In the genomic region with DNA sequence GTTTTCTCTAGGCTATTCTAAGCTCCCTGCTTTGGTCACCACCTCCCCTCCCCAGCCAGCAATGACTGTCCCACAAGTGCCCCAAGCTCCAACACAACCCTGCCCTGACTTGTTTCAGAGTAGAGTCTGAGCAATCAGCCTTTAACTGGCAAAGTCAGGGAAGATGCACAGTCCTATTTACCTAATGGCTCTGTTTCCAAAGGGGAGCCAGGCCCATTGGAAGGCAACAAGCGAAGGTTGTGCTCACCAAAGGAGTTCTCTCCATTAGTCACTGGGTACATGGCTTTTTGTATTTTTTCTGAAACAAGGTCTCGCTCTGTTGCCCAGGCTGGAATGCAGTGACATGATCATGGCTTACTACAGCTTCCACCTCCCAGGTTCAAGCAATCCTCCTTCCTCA, we compare ENCODE assay signal across 26 cellular contexts.
A peak's percentile ranks its signal among the peaks of the same experiment; 100 is the strongest.
DNase-seq lines count a peak whose midpoint lies in the region; FAIRE-seq and TF ChIP-seq lines count a peak whose summit lies in the region.
"Had no signal": no experiment of that assay in that cellular context is flagged by ENCODE, and none has a peak within 500 bp of the region (broad histone marks: within the 10 kb centered on the region; RNA-seq: fewer than 3 reads in every experiment).

No MANE protein-coding gene starts in this region.

- H3K79me2 ChIP-seq in mammary epithelial cell (ENCODE audit: insufficient read depth, low read length) = peaks cover 28% of the 10 kb centered on the region

- no peak overlapping the region for H2AFZ ChIP-seq in mammary epithelial cell (ENCODE audit: low read depth, low read length)
- H2AFZ ChIP-seq in mesenchymal stem cell (ENCODE audit: low read depth, low read length) = no peak overlapping the region

- DNase-seq in mammary epithelial cell = peak; percentile 77
- no peak for DNase-seq in breast epithelium (ENCODE audit: low spot score in 2 of 2)
- DNase-seq in bronchial epithelial cell (ENCODE audit: low read depth) = peak; percentile 92
- DNase-seq in glomerular visceral epithelial cell (ENCODE audit: extremely low spot score) = peak; percentile 73
- no peak for DNase-seq in mesenchymal stem cell
- DNase-seq in cerebellar nuclear complex (lab: John Stamatoyannopoulos, UW) = no peak
- no peak for DNase-seq in NCI-H2107 treated with DMSO at 0.1 percent for 48 hours (lab: John Stamatoyannopoulos, UW; ENCODE audit: unreplicated experiment)
- DNase-seq in activated CD4-positive, CD25-positive, alpha-beta regulatory T cell (lab: John Stamatoyannopoulos, UW) = no peak
- DNase-seq: BE2C; Calu3; CD8-positive, alpha-beta memory T cell; DMS79 treated with DMSO at 0.1 percent for 48 hours; GF-D8; GOT3; HCEC 1CT; IMR-90; KG1; MG63; NCI-H1105 treated with DMSO at 0.1 percent for 48 hours; NCI-H2029; NCI-H226; NCI-H510A; NCI-H69; Peyer's patch had no signal

- no peak for TF ChIP-seq POLR2A in breast epithelium (IDR thresholded peaks at IDR 0.05)

- H2BK15ac ChIP-seq in mesenchymal stem cell (ENCODE audit: low read depth, poor library complexity, severe bottlenecking) = no peak overlapping the region

- H3K4me3 ChIP-seq in mammary epithelial cell (replicated peaks in 1 of 3; ENCODE audit: insufficient read depth in 1 of 3, low read depth in 2 of 3, low read length in 3 of 3) (no peak overlapping the region), breast epithelium (no peak overlapping the region), bronchial epithelial cell (ENCODE audit: low read depth, low read length) (no peak overlapping the region), mesenchymal stem cell (ENCODE audit: insufficient read depth in 1 of 2, low read depth in 1 of 2, low read length in 2 of 2) (no peak overlapping the region)
- H3K4me3 ChIP-seq: MG63, Peyer's patch had no signal

- H3K9ac ChIP-seq in mammary epithelial cell (ENCODE audit: insufficient read depth, low read length) (no peak overlapping the region), mesenchymal stem cell (ENCODE audit: low read length) (no peak overlapping the region)

- H3K23ac ChIP-seq in mesenchymal stem cell (ENCODE audit: low read length in 2 of 2) = no peak overlapping the region

- no peak overlapping the region for H4K91ac ChIP-seq in mesenchymal stem cell (ENCODE audit: low read length)

- no peak overlapping the region for H2BK12ac ChIP-seq in mesenchymal stem cell (ENCODE audit: low read length in 2 of 2)

- H3K4me2 ChIP-seq in mammary epithelial cell (ENCODE audit: insufficient read depth, low read depth, low read length) (peak overlapping the region; percentile 8), mesenchymal stem cell (ENCODE audit: low read length, poor library complexity, severe bottlenecking) (no peak overlapping the region)

- dilution Hi-C loops in mammary epithelial cell (cut with HindIII; ENCODE audit: low sequenced_read_pairs) = no loop called here

- H3K79me1 ChIP-seq in mesenchymal stem cell (replicated peaks; ENCODE audit: low read length, poor library complexity, severe bottlenecking) = no peaks in the 10 kb centered on the region

- TF ChIP-seq CTCF in mammary epithelial cell (conservative IDR thresholded peaks at IDR 0.05 in 1 of 2, IDR thresholded peaks at IDR 0.05 in 1 of 2; ENCODE audit: extremely low read depth in 1 of 2, insufficient read depth in 1 of 2, low read depth in 1 of 2, low read length in 2 of 2) (no peak), breast epithelium (IDR thresholded peaks at IDR 0.05) (no peak), bronchial epithelial cell (IDR thresholded peaks at IDR 0.05; ENCODE audit: insufficient read depth, low read length, severe bottlenecking) (no peak)

- H4K20me1 ChIP-seq in mammary epithelial cell (ENCODE audit: insufficient read depth, low read length) = no peaks in the 10 kb centered on the region

- no peak for FAIRE-seq in bronchial epithelial cell (lab: Jason Lieb, UNC)
- FAIRE-seq: GM12891 had no signal

- in situ Hi-C loops in mammary epithelial cell (cut with MboI; ENCODE audit: low sequenced_read_pairs in 2 of 2) = no loop called here

- H2AK5ac ChIP-seq in mesenchymal stem cell (ENCODE audit: low read length, severe bottlenecking) = peak overlapping the region; percentile 72

- WGBS in mammary epithelial cell (ENCODE audit: low coverage, missing lambda C conversion rate) = 73% methylated on average over 2 of the region's 2 CpGs
- WGBS in mesenchymal stem cell = 74% methylated on average over 2 of the region's 2 CpGs

- intact Hi-C loops in mammary epithelial cell (cut with micrococcal nuclease) = no loop called here
- intact Hi-C loops in breast epithelium (cut with DNase I; ENCODE audit: low total_unique reads) = no loop called here

- no peak overlapping the region for H3K4ac ChIP-seq in mesenchymal stem cell (ENCODE audit: low read depth in 1 of 2, low read length in 2 of 2)

- H3K9me3 ChIP-seq in mammary epithelial cell (replicated peaks; ENCODE audit: insufficient read depth, low read length) (no peaks in the 10 kb centered on the region), breast epithelium (no peaks in the 10 kb centered on the region), mesenchymal stem cell (ENCODE audit: control insufficient read depth, low read length) (no peaks in the 10 kb centered on the region)
- H3K9me3 ChIP-seq: BE2C, MG63, Peyer's patch had no signal

- CTCF ChIA-PET in mammary epithelial cell (lab: Charles Lee; ENCODE audit: low non-redundant PET) = interaction anchor here (0.7 kb wide), 1 partner anchor 44 kb away, joined by 5 read pairs; no protein-coding TSS in a partner anchor

- H3K27ac ChIP-seq in mammary epithelial cell (ENCODE audit: insufficient read depth, low read depth, low read length) (no peak overlapping the region), breast epithelium (no peak overlapping the region), mesenchymal stem cell (ENCODE audit: low read length, poor library complexity, severe bottlenecking) (no peak overlapping the region)
- H3K27ac ChIP-seq: 22Rv1, Peyer's patch had no signal

- H3K36me3 ChIP-seq in mammary epithelial cell (ENCODE audit: insufficient read depth, low read length) (no peaks in the 10 kb centered on the region), breast epithelium (no peaks in the 10 kb centered on the region), bronchial epithelial cell (ENCODE audit: control insufficient read depth, insufficient read depth, low read length) (no peaks in the 10 kb centered on the region), mesenchymal stem cell (ENCODE audit: control insufficient read depth in 1 of 2, insufficient read depth in 2 of 2, low read depth in 1 of 2, low read length in 2 of 2) (no peaks in the 10 kb centered on the region)
- H3K36me3 ChIP-seq: BE2C, MG63, Peyer's patch had no signal

- no peak overlapping the region for H3K14ac ChIP-seq in mesenchymal stem cell (ENCODE audit: low read length in 2 of 2)

- no peak overlapping the region for H2BK120ac ChIP-seq in mesenchymal stem cell (ENCODE audit: low read depth, low read length)

- no peak overlapping the region for H3K18ac ChIP-seq in mesenchymal stem cell (ENCODE audit: low read depth in 1 of 2, low read length in 2 of 2)

- H3K27me3 ChIP-seq in mammary epithelial cell (ENCODE audit: insufficient read depth, low read length) (no peaks in the 10 kb centered on the region), breast epithelium (no peaks in the 10 kb centered on the region), bronchial epithelial cell (ENCODE audit: control insufficient read depth, insufficient read depth, low read length) (no peaks in the 10 kb centered on the region), mesenchymal stem cell (ENCODE audit: control insufficient read depth in 1 of 2, insufficient read depth in 1 of 2, low read length in 2 of 2) (peaks cover 1 to 12% of the 10 kb centered on the region in 2 experiments)
- H3K27me3 ChIP-seq: BE2C, MG63, Peyer's patch had no signal

- H2BK5ac ChIP-seq in mesenchymal stem cell (ENCODE audit: low read depth, low read length, poor library complexity, severe bottlenecking) = no peak overlapping the region

- H3K4me1 ChIP-seq in mammary epithelial cell (ENCODE audit: insufficient read depth, low read length) (peaks cover 32% of the 10 kb centered on the region), breast epithelium (no peaks in the 10 kb centered on the region), mesenchymal stem cell (ENCODE audit: control insufficient read depth, insufficient read depth, low read depth, low read length) (peaks cover 22% of the 10 kb centered on the region)
- H3K4me1 ChIP-seq: BE2C, Peyer's patch had no signal

- BruUV-seq in mammary epithelial cell (replicated peaks; lab: Mats Ljungman, UMichigan) = no TSS peak

- H4K8ac ChIP-seq in mesenchymal stem cell (ENCODE audit: low read length) = no peak overlapping the region

Comparison
In these comparisons a context has a peak if more than half of its experiments do, and no peak if none do; other contexts are left out.
1. DNase-seq: peak in mammary epithelial cell (single experiment), bronchial epithelial cell (single experiment) and glomerular visceral epithelial cell (single experiment); none in breast epithelium (0 of 2), mesenchymal stem cell (single experiment), cerebellar nuclear complex (0 of 2), NCI-H2107 treated with DMSO at 0.1 percent for 48 hours (single experiment) and activated CD4-positive, CD25-positive, alpha-beta regulatory T cell (0 of 4).